ENCODE assay signal across 23 cellular contexts in genomic region chr15:78681306-78682012, GRCh38. TPM values are rescaled to one million over a fixed set of nuclear protein-coding genes. Genes with fewer than 3 reads are reported as not detected.
DNase-seq lines count a peak whose midpoint lies in the region; ATAC-seq and TF ChIP-seq lines count a peak whose summit lies in the region.
"Had no signal": no experiment of that assay in that cellular context is flagged by ENCODE, and none has a peak within 500 bp of the region (broad histone marks: within the 10 kb centered on the region; RNA-seq: fewer than 3 reads in every experiment).

No MANE protein-coding gene starts in this region.

- no peak overlapping the region for H4K5ac ChIP-seq in mesendoderm (ENCODE audit: low read length)

- no peak overlapping the region for H4K8ac ChIP-seq in mesendoderm (ENCODE audit: low read depth, low read length)

- H2BK5ac ChIP-seq in mesendoderm (ENCODE audit: low read length): peak overlapping the region; percentile 69

- H2BK120ac ChIP-seq in mesendoderm (ENCODE audit: low read depth, low read length): no peak overlapping the region

- peaks cover 55% of the 10 kb centered on the region for H3K4me1 Mint-ChIP-seq in GM23338
- H3K4me1 Mint-ChIP-seq: activated CD4-positive, alpha-beta T cell treated with anti-CD3 and anti-CD28 coated beads, Interleukin-2, amount 10 ng/mL, durations not matched to agents 24 days and 14 days; activated naive CD4-positive, alpha-beta T cell treated with anti-CD3 and anti-CD28 coated beads, Interleukin-2, amount 10 ng/mL, durations not matched to agents 7 days and 5 days had no signal

- no peak overlapping the region for H3K4ac ChIP-seq in mesendoderm (ENCODE audit: low read depth, low read length)

- H3K4me3 ChIP-seq in BLaER1 (no peak overlapping the region), GM23338 (no peak overlapping the region), mesendoderm (ENCODE audit: low read length) (no peak overlapping the region)
- H3K4me3 ChIP-seq: K562, left ventricle myocardium inferior, PC-9, SK-N-MC had no signal

- DNase-seq in GM23338 (ENCODE audit: low spot score) (no peak), NCI-H524 (lab: John Stamatoyannopoulos, UW) (peak; percentile 100), mesendoderm (peak; percentile 90), KG1 (lab: John Stamatoyannopoulos, UW) (no peak), DMS79 treated with DMSO at 0.1 percent for 48 hours (lab: John Stamatoyannopoulos, UW) (no peak)
- DNase-seq in stimulated activated naive CD4-positive, alpha-beta T cell treated with Interleukin-2 at 50 U/mL for 16 hours (lab: John Stamatoyannopoulos, UW): no peak
- DNase-seq: activated CD4-positive, alpha-beta T cell treated with anti-CD3 and anti-CD28 coated beads, Interleukin-2, amount 10 ng/mL, durations not matched to agents 24 days and 14 days; activated naive CD4-positive, alpha-beta T cell treated with anti-CD3 and anti-CD28 coated beads, Interleukin-2, amount 10 ng/mL, durations not matched to agents 7 days and 5 days; Caco-2; erythroblast; GF-D8; GOT3; left ventricle myocardium inferior; NCI-H1105 treated with DMSO at 0.1 percent for 48 hours; NCI-H526; PC-9; posterior cingulate gyrus had no signal

- no peaks in the 10 kb centered on the region for H3K79me1 ChIP-seq in mesendoderm (ENCODE audit: low read length)

- H3K27me3 ChIP-seq in BLaER1 (no peaks in the 10 kb centered on the region), GM23338 (ENCODE audit: insufficient read depth) (no peaks in the 10 kb centered on the region), mesendoderm (ENCODE audit: insufficient read depth, low read length, poor library complexity) (no peaks in the 10 kb centered on the region)

- H3K4me2 ChIP-seq in BLaER1 (peak overlapping the region; percentile 45), GM23338 (no peak overlapping the region; the same call in 1 of the 2 replicates), mesendoderm (ENCODE audit: low read length) (no peak overlapping the region)
- H3K4me2 ChIP-seq: PC-9 had no signal

- no peaks in the 10 kb centered on the region for H4K20me1 ChIP-seq in BLaER1
- no peaks in the 10 kb centered on the region for H4K20me1 ChIP-seq in GM23338 (replicated peaks; ENCODE audit: insufficient read depth)

- H2AFZ ChIP-seq in GM23338: peak overlapping the region; percentile 86
- H2AFZ ChIP-seq: PC-9 had no signal

- H3K79me2 ChIP-seq in GM23338 (replicated peaks; ENCODE audit: insufficient read depth) (no peaks in the 10 kb centered on the region), mesendoderm (ENCODE audit: control insufficient read depth, insufficient read depth, low read length) (no peaks in the 10 kb centered on the region)

- H3K27ac ChIP-seq in BLaER1 (0 out of 2 replicates have a peak overlapping the region, but pooled peaks have one; percentile 1), GM23338 (ENCODE audit: low read depth) (no peak overlapping the region), mesendoderm (ENCODE audit: low read depth, low read length) (no peak overlapping the region)
- H3K27ac ChIP-seq: left ventricle myocardium inferior, PC-9, SK-N-MC had no signal

- H3K9me2 ChIP-seq in GM23338 (ENCODE audit: insufficient read depth): no peaks in the 10 kb centered on the region

- no peaks in the 10 kb centered on the region; the same call in 2 of the 3 replicates for H3K9me3 Mint-ChIP-seq in GM23338
- H3K9me3 Mint-ChIP-seq: activated CD4-positive, alpha-beta T cell treated with anti-CD3 and anti-CD28 coated beads, Interleukin-2, amount 10 ng/mL, durations not matched to agents 24 days and 14 days; activated naive CD4-positive, alpha-beta T cell treated with anti-CD3 and anti-CD28 coated beads, Interleukin-2, amount 10 ng/mL, durations not matched to agents 7 days and 5 days had no signal

- no peak overlapping the region for H3K27ac Mint-ChIP-seq in GM23338
- H3K27ac Mint-ChIP-seq: activated CD4-positive, alpha-beta T cell treated with anti-CD3 and anti-CD28 coated beads, Interleukin-2, amount 10 ng/mL, durations not matched to agents 24 days and 14 days; activated naive CD4-positive, alpha-beta T cell treated with anti-CD3 and anti-CD28 coated beads, Interleukin-2, amount 10 ng/mL, durations not matched to agents 7 days and 5 days had no signal

- peaks cover 13% of the 10 kb centered on the region for H3K27me3 Mint-ChIP-seq in GM23338 (ENCODE audit: insufficient read depth, low read depth, poor library complexity)

- no CpG with 5 or more reads among the region's 8 CpGs for WGBS in mesendoderm (ENCODE audit: extremely low coverage, insufficient coverage, low lambda C conversion rate)

- peak overlapping the region; percentile 36 for H2AK5ac ChIP-seq in mesendoderm (ENCODE audit: low read length)

- no peak overlapping the region for H3K18ac ChIP-seq in mesendoderm (ENCODE audit: low read length)

- H3K36me3 ChIP-seq in BLaER1 (no peaks in the 10 kb centered on the region), GM23338 (ENCODE audit: insufficient read depth) (no peaks in the 10 kb centered on the region), mesendoderm (ENCODE audit: control insufficient read depth, insufficient read depth, low read length) (no peaks in the 10 kb centered on the region)
- H3K36me3 ChIP-seq: left ventricle myocardium inferior had no signal

- no peak overlapping the region for H2BK15ac ChIP-seq in mesendoderm (replicated peaks; ENCODE audit: low read depth)

- H3K4me1 ChIP-seq in BLaER1 (peaks cover 66% of the 10 kb centered on the region), GM23338 (ENCODE audit: insufficient read depth) (peaks cover 36% of the 10 kb centered on the region), mesendoderm (ENCODE audit: control insufficient read depth, low read depth, low read length) (peaks cover 15% of the 10 kb centered on the region)
- H3K4me1 ChIP-seq: Caco-2 had no signal

- peak overlapping the region; percentile 3 for H3K23ac ChIP-seq in mesendoderm (ENCODE audit: low read length)

- H3K9me3 ChIP-seq in BLaER1: no peaks in the 10 kb centered on the region
- H3K9me3 ChIP-seq: Caco-2, left ventricle myocardium inferior had no signal

- no peak for TF ChIP-seq CTCF in GM23338 (conservative IDR thresholded peaks at IDR 0.05; ENCODE audit: low read depth in 2 of 2)

- H3K4me3 Mint-ChIP-seq in GM23338: no peak overlapping the region
- H3K4me3 Mint-ChIP-seq: activated CD4-positive, alpha-beta T cell treated with anti-CD3 and anti-CD28 coated beads, Interleukin-2, amount 10 ng/mL, durations not matched to agents 24 days and 14 days; activated naive CD4-positive, alpha-beta T cell treated with anti-CD3 and anti-CD28 coated beads, Interleukin-2, amount 10 ng/mL, durations not matched to agents 7 days and 5 days had no signal

- no peak overlapping the region for H3K9ac ChIP-seq in BLaER1
- H3K9ac ChIP-seq in mesendoderm (ENCODE audit: low read length): peak overlapping the region; percentile 19

- ATAC-seq in GM23338: no peak
- ATAC-seq in HG02623 (IDR thresholded peaks at IDR 0.05; ENCODE audit: unreplicated experiment): no peak
- ATAC-seq: K562 had no signal

- H3F3A ChIP-seq in GM23338 (replicated peaks; ENCODE audit: low read depth): no peaks in the 10 kb centered on the region; the same call in 1 of the 2 replicates

- H3K56ac ChIP-seq in mesendoderm (ENCODE audit: low read length): peak overlapping the region; percentile 72

- no peaks in the 10 kb centered on the region for H3K36me3 Mint-ChIP-seq in GM23338 (ENCODE audit: low read depth)
- H3K36me3 Mint-ChIP-seq: activated naive CD4-positive, alpha-beta T cell treated with anti-CD3 and anti-CD28 coated beads, Interleukin-2, amount 10 ng/mL, durations not matched to agents 7 days and 5 days had no signal

TF ChIP-seq in GM23338, 12 proteins besides CTCF, POLR2A, EP300 and RAD21 (continues in another document):
- TF ChIP-seq NANOG (IDR thresholded peaks at IDR 0.05; ENCODE audit: borderline replicate concordance): no peak
- TF ChIP-seq EZH2phosphoT487 (IDR thresholded peaks at IDR 0.05; ENCODE audit: unreplicated experiment): no peak

RNA-seq across cellular contexts. Expression of gene CHRNB4, which starts 40.4 kb away (rescaled TPM):
- total RNA-seq in GM23338 (2014; rRNA removed; shearing (Covaris generic)): 1.0 and 1.6 TPM in 2 replicates
- 0.71 and 1.4 TPM in 2 replicates for polyA plus RNA-seq in GM23338 (2016; fragmentation: Nextera tagmentation; extraction: Ambion mirVana)
- polyA plus RNA-seq in mesendoderm (2013, experiment 1 of 2): 0.45 TPM
- polyA plus RNA-seq in mesendoderm (2013, experiment 2 of 2): 0.52 TPM
- total RNA-seq: activated CD4-positive, alpha-beta T cell treated with anti-CD3 and anti-CD28 coated beads, Interleukin-2, amount 10 ng/mL, durations not matched to agents 24 days and 14 days; dermis microvascular lymphatic vessel endothelial cell; glomerular endothelial cell; left ventricle myocardium inferior had no signal

Comparison
In these comparisons a context has a peak if more than half of its experiments do, and no peak if none do; other contexts are left out.
1. DNase-seq: peak in NCI-H524 (2 of 2) and mesendoderm (single experiment); none in GM23338 (single experiment), stimulated activated naive CD4-positive, alpha-beta T cell treated with Interleukin-2 at 50 U/mL for 16 hours (single experiment), KG1 (single experiment) and DMS79 treated with DMSO at 0.1 percent for 48 hours (single experiment).